16 cellular contexts compared by ENCODE assay signal in genomic region chr1:55147504-55147903, GRCh38.
"Had no signal": no experiment of that assay in that cellular context is flagged by ENCODE, and none has a peak within 500 bp of the region (broad histone marks: within the 10 kb centered on the region; RNA-seq: fewer than 3 reads in every experiment).

No MANE protein-coding gene starts in this region.

- H3K4me2 ChIP-seq: smooth muscle cell had no signal

- DNase-seq: activated CD4-positive, alpha-beta memory T cell treated with anti-CD3 and anti-CD28 coated beads for 36 hours; activated CD4-positive, alpha-beta T cell treated with anti-CD3 and anti-CD28 coated beads for 36 hours; activated effector memory CD4-positive, alpha-beta T cell treated with anti-CD3 and anti-CD28 coated beads, Interleukin-2, amount 50 U/mL, for 16 hours; activated T-cell treated with anti-CD3 and anti-CD28 coated beads, Interleukin-2, amount 50 U/mL, for 48 hours; amniotic stem cell; esophagus squamous epithelium; hypothalamus; nephron progenitor cell; stimulated activated CD4-positive, alpha-beta T cell treated with anti-CD3 and anti-CD28 coated beads, Interleukin-4, amount 100 ng/mL, for 4 hours; stimulated activated CD8-positive, alpha-beta memory T cell treated with anti-CD3 and anti-CD28 coated beads, Interleukin-4, amount 100 ng/mL, for 48 hours; stimulated activated naive CD8-positive, alpha-beta T cell treated with anti-CD3 and anti-CD28 coated beads, Interleukin-15, Interleukin-2, amounts not matched to agents 100 U/mL and 50 U/mL, for 24 hours; T1000 had no signal

- H3K27me3 ChIP-seq: esophagus squamous epithelium, transverse colon, vagina had no signal

- H3K27ac ChIP-seq: esophagus squamous epithelium, transverse colon, vagina had no signal

- ATAC-seq: activated CD4-positive, alpha-beta T cell treated with anti-CD3 and anti-CD28 coated beads for 36 hours; right cardiac atrium; stimulated activated naive CD8-positive, alpha-beta T cell treated with anti-CD3 and anti-CD28 coated beads, Interleukin-15, Interleukin-2, amounts not matched to agents 100 U/mL and 50 U/mL, for 24 hours had no signal

- H3K9me3 ChIP-seq: esophagus squamous epithelium, transverse colon, vagina had no signal

- H3K4me1 ChIP-seq: esophagus squamous epithelium, vagina had no signal

- H3K4me3 ChIP-seq: esophagus squamous epithelium, smooth muscle cell, transverse colon, vagina had no signal
